In the genomic region with DNA sequence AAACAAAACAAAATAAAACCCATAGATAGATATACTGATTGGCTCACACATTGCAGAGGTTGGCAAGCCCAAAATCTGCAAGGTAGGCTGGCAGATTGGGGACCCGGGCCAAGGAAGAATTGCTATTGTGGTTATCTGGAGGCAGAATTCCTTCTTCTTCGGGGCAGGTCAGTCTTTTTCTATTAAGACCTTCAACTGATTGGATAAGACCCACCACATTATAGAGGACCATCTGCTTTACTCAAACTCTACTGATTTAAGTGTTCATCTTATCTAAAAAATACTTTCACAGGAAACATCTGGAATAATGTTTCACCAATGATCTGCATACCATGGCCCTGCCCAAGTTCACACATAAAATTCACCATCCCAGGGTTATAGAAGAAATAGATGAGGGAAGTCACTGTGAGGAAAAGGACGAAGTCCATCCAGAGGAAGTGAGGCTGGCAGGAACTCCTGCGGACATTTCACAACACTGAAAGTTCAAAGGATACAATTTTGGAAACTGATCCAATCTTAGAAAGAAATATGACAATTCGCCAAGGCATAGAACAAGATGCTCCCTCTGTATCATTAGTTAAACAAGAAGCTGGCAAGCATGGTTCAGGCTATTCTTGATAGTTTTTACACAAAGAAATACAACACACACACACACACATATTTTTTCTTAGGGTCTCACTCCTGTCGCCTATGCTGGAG, we compare ENCODE assay signal across 1 cellular context.
A peak's percentile ranks its signal among the peaks of the same experiment; 100 is the strongest.
TF ChIP-seq lines count a peak whose summit lies in the region.

No MANE protein-coding gene starts in this region.

TF ChIP-seq in HepG2, 621 proteins besides CTCF, POLR2A, EP300 and RAD21:
- TF ChIP-seq, protein P1, sequence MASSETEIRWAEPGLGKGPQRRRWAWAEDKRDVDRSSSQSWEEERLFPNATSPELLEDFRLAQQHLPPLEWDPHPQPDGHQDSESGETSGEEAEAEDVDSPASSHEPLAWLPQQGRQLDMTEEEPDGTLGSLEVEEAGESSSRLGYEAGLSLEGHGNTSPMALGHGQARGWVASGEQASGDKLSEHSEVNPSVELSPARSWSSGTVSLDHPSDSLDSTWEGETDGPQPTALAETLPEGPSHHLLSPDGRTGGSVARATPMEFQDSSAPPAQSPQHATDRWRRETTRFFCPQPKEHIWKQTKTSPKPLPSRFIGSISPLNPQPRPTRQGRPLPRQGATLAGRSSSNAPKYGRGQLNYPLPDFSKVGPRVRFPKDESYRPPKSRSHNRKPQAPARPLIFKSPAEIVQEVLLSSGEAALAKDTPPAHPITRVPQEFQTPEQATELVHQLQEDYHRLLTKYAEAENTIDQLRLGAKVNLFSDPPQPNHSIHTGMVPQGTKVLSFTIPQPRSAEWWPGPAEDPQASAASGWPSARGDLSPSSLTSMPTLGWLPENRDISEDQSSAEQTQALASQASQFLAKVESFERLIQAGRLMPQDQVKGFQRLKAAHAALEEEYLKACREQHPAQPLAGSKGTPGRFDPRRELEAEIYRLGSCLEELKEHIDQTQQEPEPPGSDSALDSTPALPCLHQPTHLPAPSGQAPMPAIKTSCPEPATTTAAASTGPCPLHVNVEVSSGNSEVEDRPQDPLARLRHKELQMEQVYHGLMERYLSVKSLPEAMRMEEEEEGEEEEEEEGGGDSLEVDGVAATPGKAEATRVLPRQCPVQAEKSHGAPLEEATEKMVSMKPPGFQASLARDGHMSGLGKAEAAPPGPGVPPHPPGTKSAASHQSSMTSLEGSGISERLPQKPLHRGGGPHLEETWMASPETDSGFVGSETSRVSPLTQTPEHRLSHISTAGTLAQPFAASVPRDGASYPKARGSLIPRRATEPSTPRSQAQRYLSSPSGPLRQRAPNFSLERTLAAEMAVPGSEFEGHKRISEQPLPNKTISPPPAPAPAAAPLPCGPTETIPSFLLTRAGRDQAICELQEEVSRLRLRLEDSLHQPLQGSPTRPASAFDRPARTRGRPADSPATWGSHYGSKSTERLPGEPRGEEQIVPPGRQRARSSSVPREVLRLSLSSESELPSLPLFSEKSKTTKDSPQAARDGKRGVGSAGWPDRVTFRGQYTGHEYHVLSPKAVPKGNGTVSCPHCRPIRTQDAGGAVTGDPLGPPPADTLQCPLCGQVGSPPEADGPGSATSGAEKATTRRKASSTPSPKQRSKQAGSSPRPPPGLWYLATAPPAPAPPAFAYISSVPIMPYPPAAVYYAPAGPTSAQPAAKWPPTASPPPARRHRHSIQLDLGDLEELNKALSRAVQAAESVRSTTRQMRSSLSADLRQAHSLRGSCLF (CRISPR knock-in tag; IDR thresholded peaks at IDR 0.05; ENCODE audit: borderline replicate concordance): no peak
- TF ChIP-seq CEBPG (CRISPR knock-in tag; IDR thresholded peaks at IDR 0.05): peak; percentile 13; the same call in 1 of the 2 replicates
- peak; percentile 41 for TF ChIP-seq HNF4A (CRISPR knock-in tag; IDR thresholded peaks at IDR 0.05)
- no peak for TF ChIP-seq KLF12 (CRISPR knock-in tag; IDR thresholded peaks at IDR 0.05; ENCODE audit: borderline replicate concordance)
- no peak for TF ChIP-seq SCMH1 (CRISPR knock-in tag; IDR thresholded peaks at IDR 0.05; ENCODE audit: borderline replicate concordance)
- TF ChIP-seq ZNF546 (CRISPR knock-in tag; conservative IDR thresholded peaks at IDR 0.05): no peak
- no peak for TF ChIP-seq GATAD2A (CRISPR knock-in tag; IDR thresholded peaks at IDR 0.05)
